Comparison of ENCODE assay signal across 17 cellular contexts in genomic region chr10:11189581-11190376, GRCh38.
DNase-seq lines count a peak whose midpoint lies in the region; ATAC-seq lines count a peak whose summit lies in the region.
"Had no signal": no experiment of that assay in that cellular context is flagged by ENCODE, and none has a peak within 500 bp of the region (broad histone marks: within the 10 kb centered on the region; RNA-seq: fewer than 3 reads in every experiment).

No MANE protein-coding gene starts in this region.

- peaks cover 20% of the 10 kb centered on the region for H3K9me3 Mint-ChIP-seq in activated naive CD8-positive, alpha-beta T cell treated with anti-CD3 and anti-CD28 coated beads, Interleukin-2, amount 50 U/mL, for 24 hours

- peaks cover 79 to 100% (median 100%) of the 10 kb centered on the region in 11 experiments for H3K36me3 ChIP-seq in BLaER1 treated with 17β-estradiol and CSF1 and Interleukin-3, amounts not matched to agents 10 nM and 100 nM

- H3K36me3 Mint-ChIP-seq in activated naive CD8-positive, alpha-beta T cell treated with anti-CD3 and anti-CD28 coated beads, Interleukin-2, amount 50 U/mL, for 24 hours (ENCODE audit: low read depth), result peaks cover 90% of the 10 kb centered on the region

- 0 out of 22 replicates have a peak overlapping the region, but pooled peaks of 1 of the 11 experiments have one; percentile 10 for H3K27ac ChIP-seq in BLaER1 treated with 17β-estradiol and CSF1 and Interleukin-3, amounts not matched to agents 10 nM and 100 nM

- H3K9me3 ChIP-seq in BLaER1 treated with 17β-estradiol and CSF1 and Interleukin-3, amounts not matched to agents 10 nM and 100 nM (replicated peaks in 1 of 11), result peaks cover 10 to 33% (median 16%) of the 10 kb centered on the region in 11 experiments

- peaks cover 96% of the 10 kb centered on the region for H3K4me1 Mint-ChIP-seq in activated naive CD8-positive, alpha-beta T cell treated with anti-CD3 and anti-CD28 coated beads, Interleukin-2, amount 50 U/mL, for 24 hours

- H3K4me1 ChIP-seq in BLaER1 treated with 17β-estradiol and CSF1 and Interleukin-3, amounts not matched to agents 10 nM and 100 nM, result peaks cover 41 to 87% (median 65%) of the 10 kb centered on the region in 10 experiments

- H3K4me2 ChIP-seq in BLaER1 treated with 17β-estradiol and CSF1 and Interleukin-3, amounts not matched to agents 10 nM and 100 nM, result peak overlapping the region; percentile 25 to 61 (median 42); a peak in 18 of 22 replicates

- H3K4me3 Mint-ChIP-seq in activated naive CD8-positive, alpha-beta T cell treated with anti-CD3 and anti-CD28 coated beads, Interleukin-2, amount 50 U/mL, for 24 hours, result no peak overlapping the region
- H3K4me3 Mint-ChIP-seq: CD14-positive monocyte had no signal

- H3K27me3 ChIP-seq in BLaER1 treated with 17β-estradiol and CSF1 and Interleukin-3, amounts not matched to agents 10 nM and 100 nM, result no peaks in the 10 kb centered on the region

- H3K4me3 ChIP-seq in BLaER1 treated with 17β-estradiol and CSF1 and Interleukin-3, amounts not matched to agents 10 nM and 100 nM, result no peak overlapping the region

- peak overlapping the region; percentile 84 for H3K27ac Mint-ChIP-seq in activated naive CD8-positive, alpha-beta T cell treated with anti-CD3 and anti-CD28 coated beads, Interleukin-2, amount 50 U/mL, for 24 hours

- no peak overlapping the region for H3K9ac ChIP-seq in BLaER1 treated with 17β-estradiol and CSF1 and Interleukin-3, amounts not matched to agents 10 nM and 100 nM

- H3K27me3 Mint-ChIP-seq in activated naive CD8-positive, alpha-beta T cell treated with anti-CD3 and anti-CD28 coated beads, Interleukin-2, amount 50 U/mL, for 24 hours, result no peaks in the 10 kb centered on the region
- H3K27me3 Mint-ChIP-seq: stimulated activated naive B cell treated with anti-CD40 and anti-IgM and Interleukin-4, amounts not matched to agents 10 μg/mL and 1 μg/mL and 100 μg/mL, for 72 hours had no signal

- DNase-seq in COLO829 (ENCODE audit: low spot score) (peak; percentile 38), left colon (no peak), hypothalamus (lab: John Stamatoyannopoulos, UW) (no peak)
- DNase-seq in activated naive CD8-positive, alpha-beta T cell treated with anti-CD3 and anti-CD28 coated beads, Interleukin-2, amount 50 U/mL, for 24 hours, result no peak
- no peak for DNase-seq in stimulated activated naive CD4-positive, alpha-beta T cell treated with Interleukin-2 at 50 U/mL for 16 hours (lab: John Stamatoyannopoulos, UW)
- DNase-seq in effector CD4-positive, alpha-beta T cell, result no peak
- DNase-seq: aorta; effector CD8-positive, alpha-beta T cell; KG1; NCI-H69; RPMI8226; stimulated activated CD4-positive, alpha-beta T cell treated with anti-CD3 and anti-CD28 coated beads, Interleukin-4, amount 100 ng/mL, for 4 hours; stimulated activated naive B cell treated with anti-CD40 and anti-IgM and Interleukin-4, amounts not matched to agents 10 μg/mL and 1 μg/mL and 100 μg/mL, for 72 hours; T-helper 9 cell had no signal

- ATAC-seq in activated naive CD8-positive, alpha-beta T cell treated with anti-CD3 and anti-CD28 coated beads, Interleukin-2, amount 50 U/mL, for 24 hours, result no peak
- peak; percentile 28 for ATAC-seq in left colon
- ATAC-seq: sciatic nerve; stimulated activated naive B cell treated with anti-CD40 and anti-IgM and Interleukin-4, amounts not matched to agents 10 μg/mL and 1 μg/mL and 100 μg/mL, for 72 hours had no signal

- intact Hi-C loops in left colon (cut with DNase I, micrococcal nuclease), result no loop called here

- peaks cover 84 to 100% (median 100%) of the 10 kb centered on the region in 11 experiments for H4K20me1 ChIP-seq in BLaER1 treated with 17β-estradiol and CSF1 and Interleukin-3, amounts not matched to agents 10 nM and 100 nM
